8 cellular contexts compared by ENCODE assay signal in the genomic region with DNA sequence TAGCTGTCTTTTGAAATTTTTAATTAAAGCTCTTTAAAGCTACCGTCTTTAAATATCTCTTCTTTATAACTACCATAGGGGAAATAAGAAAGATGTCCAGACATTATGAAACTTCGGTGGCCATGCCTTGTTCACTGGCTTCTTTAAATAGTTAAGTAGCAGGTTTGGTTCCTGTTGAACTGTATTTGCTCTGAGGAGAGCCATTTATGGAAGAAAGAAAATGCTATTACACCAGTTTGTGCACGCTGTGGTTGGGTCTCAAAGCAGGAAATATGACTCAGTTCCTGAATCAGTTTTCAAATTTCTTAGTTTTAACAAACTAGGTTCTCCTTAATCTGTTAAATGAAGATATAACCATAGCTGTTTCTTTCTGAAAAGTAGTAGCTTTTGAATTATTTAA. TPM values are rescaled to one million over a fixed set of nuclear protein-coding genes. Genes with fewer than 3 reads are reported as not detected.
A peak's percentile ranks its signal among the peaks of the same experiment; 100 is the strongest.
DNase-seq lines count a peak whose midpoint lies in the region; ATAC-seq and TF ChIP-seq lines count a peak whose summit lies in the region.

No MANE protein-coding gene starts in this region.

- CTCF ChIA-PET in PC-9 (lab: Charles Lee), result interaction anchor here (0.6 to 1.0 kb wide), 2 partner anchors 28 to 42 kb away, joined by 4 to 5 read pairs; no protein-coding TSS in a partner anchor
- CTCF ChIA-PET in mammary epithelial cell (lab: Charles Lee; ENCODE audit: low non-redundant PET), result no interaction called here

- H3K27ac ChIP-seq in PC-9 (peak overlapping the region; percentile 81), mammary epithelial cell (ENCODE audit: insufficient read depth, low read depth, low read length) (peak overlapping the region; percentile 76)

- H3K9me3 ChIP-seq in PC-9 (ENCODE audit: insufficient read depth, low read depth), result no peaks in the 10 kb centered on the region
- no peaks in the 10 kb centered on the region for H3K9me3 ChIP-seq in mammary epithelial cell (replicated peaks; ENCODE audit: insufficient read depth, low read length)

- H3K4me3 Mint-ChIP-seq in memory B cell, result peak overlapping the region; percentile 66

- no peak overlapping the region for H2AFZ ChIP-seq in PC-9
- no peak overlapping the region for H2AFZ ChIP-seq in mammary epithelial cell (ENCODE audit: low read depth, low read length)

- WGBS in mammary epithelial cell (ENCODE audit: low coverage, missing lambda C conversion rate), result 0% methylated on average over 3 of the region's 3 CpGs

- H3K36me3 Mint-ChIP-seq in memory B cell, result peaks cover 44% of the 10 kb centered on the region

- intact Hi-C loops in PC-9 (cut with micrococcal nuclease; ENCODE audit: unreplicated experiment) (loop anchor here (2.0 kb wide), 1 partner anchor 70 kb away; no protein-coding TSS in a partner anchor), mammary epithelial cell (cut with micrococcal nuclease) (no loop called here)

- DNase-seq in stimulated activated CD4-positive, alpha-beta T cell treated with anti-CD3 and anti-CD28 coated beads, Interleukin-15, amount 100 ng/mL, for 48 hours (ENCODE audit: low read depth in 2 of 2), result peak; percentile 19 to 21
- no peak for DNase-seq in stimulated activated CD4-positive, alpha-beta T cell treated with anti-CD3 and anti-CD28 coated beads, Interleukin-2, amount 100 ng/mL, for 48 hours
- peak; percentile 33 to 83 for DNase-seq in PC-9
- DNase-seq in mammary epithelial cell, result peak; percentile 78
- DNase-seq in memory B cell (ENCODE audit: low spot score in 2 of 2), result peak in 1 of 2 donors; percentile 16
- no peak for DNase-seq in 8988T
- no peak for DNase-seq in NCI-H2227 treated with DMSO at 0.1 percent for 48 hours (lab: John Stamatoyannopoulos, UW)

- no peaks in the 10 kb centered on the region for H3K9me3 Mint-ChIP-seq in memory B cell

- POLR2A ChIA-PET in PC-9 (lab: Charles Lee; ENCODE audit: unreplicated experiment), result interaction anchor here (0.6 to 0.7 kb wide), 2 partner anchors 53 to 361 kb away, joined by 3 to 10 read pairs; no protein-coding TSS in a partner anchor

- H3K9ac ChIP-seq in mammary epithelial cell (ENCODE audit: insufficient read depth, low read length), result no peak overlapping the region

- no peaks in the 10 kb centered on the region for H3K9me2 ChIP-seq in PC-9 (ENCODE audit: insufficient read depth)

- H4K20me1 ChIP-seq in PC-9 (ENCODE audit: insufficient read depth), result 0 out of 2 replicates have a peak, but pooled peaks cover 5% of the 10 kb centered on the region
- peaks cover 7% of the 10 kb centered on the region for H4K20me1 ChIP-seq in mammary epithelial cell (ENCODE audit: insufficient read depth, low read length)

- ATAC-seq in HG02938 (IDR thresholded peaks at IDR 0.05; ENCODE audit: unreplicated experiment) (peak; percentile 84), memory B cell (ENCODE audit: low read depth) (peak; percentile 87)

- H3K27me3 ChIP-seq in PC-9 (ENCODE audit: insufficient read depth, low read depth), result no peaks in the 10 kb centered on the region
- H3K27me3 ChIP-seq in mammary epithelial cell (ENCODE audit: insufficient read depth, low read length), result no peaks in the 10 kb centered on the region

- H3K36me3 ChIP-seq in PC-9 (ENCODE audit: low read depth) (peaks cover 68% of the 10 kb centered on the region), mammary epithelial cell (ENCODE audit: insufficient read depth, low read length) (peaks cover 52% of the 10 kb centered on the region)

- in situ Hi-C loops in mammary epithelial cell (cut with MboI; ENCODE audit: low sequenced_read_pairs in 2 of 2), result no loop called here

- BruUV-seq in PC-9 (replicated peaks; lab: Mats Ljungman, UMichigan), result no TSS peak
- BruUV-seq in mammary epithelial cell (replicated peaks; lab: Mats Ljungman, UMichigan), result no TSS peak

- dilution Hi-C loops in mammary epithelial cell (cut with HindIII; ENCODE audit: low sequenced_read_pairs), result no loop called here

- no peak for TF ChIP-seq CTCF in PC-9 (conservative IDR thresholded peaks at IDR 0.05)
- no peak for TF ChIP-seq CTCF in mammary epithelial cell (conservative IDR thresholded peaks at IDR 0.05 in 1 of 2, IDR thresholded peaks at IDR 0.05 in 1 of 2; ENCODE audit: extremely low read depth in 1 of 2, insufficient read depth in 1 of 2, low read depth in 1 of 2, low read length in 2 of 2)

- H3K79me2 ChIP-seq in PC-9 (ENCODE audit: low read depth), result peaks cover 23% of the 10 kb centered on the region
- peaks cover 80% of the 10 kb centered on the region for H3K79me2 ChIP-seq in mammary epithelial cell (ENCODE audit: insufficient read depth, low read length)

- H3K4me1 ChIP-seq in PC-9 (replicated peaks; ENCODE audit: insufficient read depth) (peaks cover 32% of the 10 kb centered on the region), mammary epithelial cell (ENCODE audit: insufficient read depth, low read length) (peaks cover 31% of the 10 kb centered on the region)

- peak overlapping the region; percentile 68 for H3K27ac Mint-ChIP-seq in memory B cell

- H3K27me3 Mint-ChIP-seq in memory B cell, result no peaks in the 10 kb centered on the region

- H3K4me2 ChIP-seq in PC-9 (peak overlapping the region; percentile 51), mammary epithelial cell (ENCODE audit: insufficient read depth, low read depth, low read length) (peak overlapping the region; percentile 73)

- peaks cover 45% of the 10 kb centered on the region for H3K4me1 Mint-ChIP-seq in memory B cell

- H3F3A ChIP-seq in PC-9 (ENCODE audit: insufficient read depth, low read depth), result peaks cover 37% of the 10 kb centered on the region

- H3K4me3 ChIP-seq in PC-9, result no peak overlapping the region
- H3K4me3 ChIP-seq in mammary epithelial cell (replicated peaks in 1 of 3; ENCODE audit: insufficient read depth in 1 of 3, low read depth in 2 of 3, low read length in 3 of 3), result peak overlapping the region in 1 of 3 experiments; percentile 32

RNA-seq across cellular contexts. Expression of gene ARPC2, which starts 12.2 kb away (rescaled TPM):
- 228 and 273 TPM in 2 replicates for total RNA-seq in PC-9 (2021)
- total RNA-seq in mammary epithelial cell, result 100 to 1,000 TPM; 523 to 644 TPM
- polyA plus RNA-seq in mammary epithelial cell, result 961 TPM
- polyA minus RNA-seq in mammary epithelial cell, result 351 TPM

RNA-seq across cellular contexts. Expression of gene GPBAR1, which starts 31.6 kb away (rescaled TPM):
- 0.20 and 0.22 TPM in 2 replicates for total RNA-seq in PC-9 (2021)
- under 1 TPM; 0.49 to 0.83 TPM for total RNA-seq in mammary epithelial cell
- polyA plus RNA-seq in mammary epithelial cell, result 0.03 TPM
- not detected for polyA minus RNA-seq in mammary epithelial cell

RNA-seq across cellular contexts. Expression of gene AAMP, which starts 40.7 kb away (rescaled TPM):
- 126 and 165 TPM in 2 replicates for total RNA-seq in PC-9 (2021)
- 10 to 100 TPM; 80.2 to 87.6 TPM for total RNA-seq in mammary epithelial cell
- polyA plus RNA-seq in mammary epithelial cell, result 112 TPM
- 85.9 TPM for polyA minus RNA-seq in mammary epithelial cell

RNA-seq across cellular contexts. Expression of gene PNKD, which starts 41.1 kb away (rescaled TPM):
- total RNA-seq in PC-9 (2021) (94.7 and 102 TPM in 2 replicates), mammary epithelial cell (10 to 100 TPM; 15.7 to 29.8 TPM)
- 33.4 TPM for polyA plus RNA-seq in mammary epithelial cell
- 61.1 TPM for polyA minus RNA-seq in mammary epithelial cell

Comparison
In these comparisons a context has a peak if more than half of its experiments do, and no peak if none do; other contexts are left out.
1. DNase-seq: peak in stimulated activated CD4-positive, alpha-beta T cell treated with anti-CD3 and anti-CD28 coated beads, Interleukin-15, amount 100 ng/mL, for 48 hours (2 of 2), PC-9 (2 of 2) and mammary epithelial cell (single experiment); none in stimulated activated CD4-positive, alpha-beta T cell treated with anti-CD3 and anti-CD28 coated beads, Interleukin-2, amount 100 ng/mL, for 48 hours (0 of 2), 8988T (single experiment) and NCI-H2227 treated with DMSO at 0.1 percent for 48 hours (single experiment).